ENCODE assay signal across 20 cellular contexts in the genomic region with DNA sequence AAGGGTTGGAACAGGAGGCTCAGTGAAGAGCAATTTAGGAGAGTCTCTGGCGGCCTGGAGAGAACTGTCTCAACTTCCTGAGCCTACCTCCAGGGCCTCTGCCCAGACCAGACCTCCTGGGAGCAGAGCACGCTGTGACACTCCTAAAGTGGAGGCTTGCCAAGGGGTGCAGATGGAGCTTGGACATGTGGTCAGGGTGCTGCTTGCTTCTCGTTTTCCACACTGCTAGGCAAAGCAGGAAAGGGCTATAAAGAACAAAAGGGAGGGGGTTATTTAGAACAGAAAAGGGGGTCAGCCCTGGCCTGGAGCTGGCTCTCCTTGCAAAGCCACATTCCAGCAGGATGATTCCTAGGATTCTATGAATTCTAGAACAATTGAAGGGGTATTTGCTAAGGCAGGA.
A peak's percentile ranks its signal among the peaks of the same experiment; 100 is the strongest.
DNase-seq lines count a peak whose midpoint lies in the region; ATAC-seq, FAIRE-seq and TF ChIP-seq lines count a peak whose summit lies in the region.
"Had no signal": no experiment of that assay in that cellular context is flagged by ENCODE, and none has a peak within 500 bp of the region (broad histone marks: within the 10 kb centered on the region; RNA-seq: fewer than 3 reads in every experiment).

No MANE protein-coding gene starts in this region.

- no peaks in the 10 kb centered on the region for H3K79me2 ChIP-seq in astrocyte (ENCODE audit: insufficient read depth, low read length)

- H3K27me3 ChIP-seq in astrocyte (ENCODE audit: insufficient read depth, low read length) (no peaks in the 10 kb centered on the region), stomach (no peaks in the 10 kb centered on the region)
- H3K27me3 ChIP-seq: right atrium auricular region had no signal

- TF ChIP-seq CTCF in astrocyte (IDR thresholded peaks at IDR 0.05; ENCODE audit: insufficient read depth, low read depth, low read length): no peak
- TF ChIP-seq CTCF in stomach (IDR thresholded peaks at IDR 0.05): no peak

- intact Hi-C loops in left ventricle myocardium superior (cut with micrococcal nuclease): no loop called here
- intact Hi-C loops in cardiac septum (cut with DNase I): no loop called here
- intact Hi-C loops in stomach (cut with DNase I; ENCODE audit: low total_unique reads): no loop called here

- no peak for TF ChIP-seq POLR2A in stomach (IDR thresholded peaks at IDR 0.05)

- H3K9ac ChIP-seq in astrocyte (ENCODE audit: low read length): no peak overlapping the region

- H3K4me1 ChIP-seq in astrocyte (ENCODE audit: insufficient read depth, low read length) (no peaks in the 10 kb centered on the region), stomach (no peaks in the 10 kb centered on the region)
- H3K4me1 ChIP-seq: right atrium auricular region had no signal

- H3K4me1 Mint-ChIP-seq in astrocyte (ENCODE audit: low read depth, unreplicated experiment): peaks cover 24% of the 10 kb centered on the region

- no peak for TF ChIP-seq EP300 in stomach (IDR thresholded peaks at IDR 0.05)

- H3K27ac Mint-ChIP-seq in astrocyte (ENCODE audit: unreplicated experiment): peak overlapping the region; percentile 64
- H3K27ac Mint-ChIP-seq: activated CD4-positive, alpha-beta T cell treated with anti-CD3 and anti-CD28 coated beads for 36 hours; T-helper 1 cell treated with Interleukin-12 subunit alpha and Interleukin-12 subunit beta and Interleukin-4 antibody, amounts not matched to agents 30 μg/mL and 1 μg/mL, for 36 hours had no signal

- FAIRE-seq in astrocyte (lab: Jason Lieb, UNC): no peak
- FAIRE-seq: endothelial cell of umbilical vein, urothelium cell line had no signal

- peaks cover 5% of the 10 kb centered on the region for H3K9me3 Mint-ChIP-seq in astrocyte (ENCODE audit: unreplicated experiment)

- H3K36me3 Mint-ChIP-seq in astrocyte (ENCODE audit: low read depth, unreplicated experiment): no peaks in the 10 kb centered on the region
- H3K36me3 Mint-ChIP-seq: activated naive CD4-positive, alpha-beta T cell treated with anti-CD3 and anti-CD28 coated beads, Interleukin-2, amount 50 U/mL, for 72 hours had no signal

- H4K20me1 ChIP-seq in astrocyte (ENCODE audit: insufficient read depth, low read length): no peaks in the 10 kb centered on the region

- H3K4me3 Mint-ChIP-seq in astrocyte (ENCODE audit: unreplicated experiment): no peak overlapping the region
- H3K4me3 Mint-ChIP-seq: activated CD4-positive, alpha-beta T cell treated with anti-CD3 and anti-CD28 coated beads for 36 hours; T-helper 1 cell treated with Interleukin-12 subunit alpha and Interleukin-12 subunit beta and Interleukin-4 antibody, amounts not matched to agents 30 μg/mL and 1 μg/mL, for 36 hours had no signal

- peaks cover 15% of the 10 kb centered on the region for H3K27me3 Mint-ChIP-seq in astrocyte (ENCODE audit: low read depth, unreplicated experiment)
- H3K27me3 Mint-ChIP-seq: activated CD4-positive, alpha-beta T cell treated with anti-CD3 and anti-CD28 coated beads for 36 hours had no signal

- H3K36me3 ChIP-seq in astrocyte (ENCODE audit: insufficient read depth, low read length) (no peaks in the 10 kb centered on the region), stomach (no peaks in the 10 kb centered on the region)
- H3K36me3 ChIP-seq: right atrium auricular region had no signal

- WGBS in stomach, 5 donors: 33 to 44% (median 39%) methylated on average over 3 of the region's 3 CpGs

- H3K9me3 ChIP-seq in astrocyte (ENCODE audit: insufficient read depth, low read depth, low read length): no peaks in the 10 kb centered on the region
- H3K9me3 ChIP-seq in stomach: no peaks in the 10 kb centered on the region
- H3K9me3 ChIP-seq: right atrium auricular region had no signal

- H3K4me2 ChIP-seq in astrocyte (ENCODE audit: low read length): no peak overlapping the region

- peak overlapping the region; percentile 52 for H2AFZ ChIP-seq in astrocyte (ENCODE audit: low read depth, low read length)

- H3K4me3 ChIP-seq in astrocyte (ENCODE audit: insufficient read depth, low read depth, low read length): no peak overlapping the region
- H3K4me3 ChIP-seq in stomach: no peak overlapping the region
- H3K4me3 ChIP-seq: right atrium auricular region had no signal

- ATAC-seq in left ventricle myocardium superior (peak; percentile 34), left lobe of liver (peak; percentile 83), GM18502 (IDR thresholded peaks at IDR 0.05; ENCODE audit: poor library complexity, unreplicated experiment) (no peak)
- ATAC-seq: activated CD4-positive, alpha-beta T cell treated with anti-CD3 and anti-CD28 coated beads for 36 hours; activated naive CD4-positive, alpha-beta T cell treated with anti-CD3 and anti-CD28 coated beads, Interleukin-2, amount 50 U/mL, for 72 hours had no signal

- H3K27ac ChIP-seq in astrocyte (ENCODE audit: low read depth, low read length): no peak overlapping the region
- no peak overlapping the region for H3K27ac ChIP-seq in stomach
- H3K27ac ChIP-seq: right atrium auricular region had no signal

- DNase-seq in left ventricle myocardium superior (no peak), cardiac septum (ENCODE audit: low spot score) (no peak), astrocyte (ENCODE audit: low read depth) (no peak), left lobe of liver (ENCODE audit: low spot score) (no peak), stomach (no peak), inferior parietal cortex (ENCODE audit: extremely low spot score) (no peak), NCI-H345 (lab: John Stamatoyannopoulos, UW) (no peak)
- DNase-seq: activated CD4-positive, alpha-beta T cell treated with anti-CD3 and anti-CD28 coated beads for 36 hours; activated T-cell treated with anti-CD3 and anti-CD28 coated beads for 4 hours; cerebellar nuclear complex; glutamatergic neuron; left cardiac atrium; NCI-H2227 treated with DMSO at 0.1 percent for 48 hours; stimulated activated CD4-positive, alpha-beta T cell treated with anti-CD3 and anti-CD28 coated beads, Interleukin-4, amount 100 ng/mL, for 24 hours had no signal
